Comparison of ENCODE assay signal across 22 cellular contexts in genomic region chr9:72817413-72817812, GRCh38.
"Had no signal": no experiment of that assay in that cellular context is flagged by ENCODE, and none has a peak within 500 bp of the region (broad histone marks: within the 10 kb centered on the region; RNA-seq: fewer than 3 reads in every experiment).

No MANE protein-coding gene starts in this region.

- H3K4me3 Mint-ChIP-seq: immature natural killer cell, memory B cell, mesothelial cell of epicardium, natural killer cell, neural crest cell had no signal

- H3K4me1 Mint-ChIP-seq: immature natural killer cell, natural killer cell had no signal

- H3K4me1 ChIP-seq: heart right ventricle, left ventricle myocardium inferior, lower lobe of right lung, right atrium auricular region had no signal

- H3K36me3 ChIP-seq: heart right ventricle, left ventricle myocardium inferior, lower lobe of right lung, ovary, right atrium auricular region had no signal

- H3K27ac ChIP-seq: coronary artery, dorsolateral prefrontal cortex, heart right ventricle, left ventricle myocardium inferior, lower lobe of right lung, ovary, right atrium auricular region had no signal

- ATAC-seq: esophagus mucosa, heart right ventricle, left cardiac atrium, lower lobe of right lung, natural killer cell had no signal

- H3K9me3 Mint-ChIP-seq: immature natural killer cell, memory B cell, mesothelial cell of epicardium, natural killer cell, neural crest cell had no signal

- DNase-seq: dorsolateral prefrontal cortex; effector CD8-positive, alpha-beta T cell; heart right ventricle; immature natural killer cell; kidney; left cardiac atrium; left ventricle myocardium inferior; lower lobe of right lung; natural killer cell; ovary; small intestine; stimulated activated CD4-positive, alpha-beta T cell treated with anti-CD3 and anti-CD28 coated beads, Interleukin-12 subunit alpha, Interleukin-12 subunit beta, amount 100 ng/mL, for 4 hours; stimulated activated CD4-positive, alpha-beta T cell treated with anti-CD3 and anti-CD28 coated beads, Interleukin-2, amount 100 ng/mL, for 48 hours; stimulated activated naive CD4-positive, alpha-beta T cell treated with Interleukin-2 at 50 U/mL for 16 hours; trophoblast cell had no signal

- H3K9me3 ChIP-seq: heart right ventricle, left ventricle myocardium inferior, lower lobe of right lung, ovary, right atrium auricular region had no signal

- FAIRE-seq: frontal cortex, kidney, small intestine had no signal

- H3K27ac Mint-ChIP-seq: immature natural killer cell, memory B cell, mesothelial cell of epicardium, natural killer cell had no signal

- H3K4me3 ChIP-seq: coronary artery, dorsolateral prefrontal cortex, heart right ventricle, left ventricle myocardium inferior, lower lobe of right lung, ovary, right atrium auricular region had no signal

- H3K27me3 ChIP-seq: dorsolateral prefrontal cortex, heart right ventricle, ovary, right atrium auricular region had no signal

- H3K36me3 Mint-ChIP-seq: immature natural killer cell, memory B cell, mesothelial cell of epicardium, natural killer cell had no signal
